Comparison of ENCODE assay signal across 11 cellular contexts in the genomic region with DNA sequence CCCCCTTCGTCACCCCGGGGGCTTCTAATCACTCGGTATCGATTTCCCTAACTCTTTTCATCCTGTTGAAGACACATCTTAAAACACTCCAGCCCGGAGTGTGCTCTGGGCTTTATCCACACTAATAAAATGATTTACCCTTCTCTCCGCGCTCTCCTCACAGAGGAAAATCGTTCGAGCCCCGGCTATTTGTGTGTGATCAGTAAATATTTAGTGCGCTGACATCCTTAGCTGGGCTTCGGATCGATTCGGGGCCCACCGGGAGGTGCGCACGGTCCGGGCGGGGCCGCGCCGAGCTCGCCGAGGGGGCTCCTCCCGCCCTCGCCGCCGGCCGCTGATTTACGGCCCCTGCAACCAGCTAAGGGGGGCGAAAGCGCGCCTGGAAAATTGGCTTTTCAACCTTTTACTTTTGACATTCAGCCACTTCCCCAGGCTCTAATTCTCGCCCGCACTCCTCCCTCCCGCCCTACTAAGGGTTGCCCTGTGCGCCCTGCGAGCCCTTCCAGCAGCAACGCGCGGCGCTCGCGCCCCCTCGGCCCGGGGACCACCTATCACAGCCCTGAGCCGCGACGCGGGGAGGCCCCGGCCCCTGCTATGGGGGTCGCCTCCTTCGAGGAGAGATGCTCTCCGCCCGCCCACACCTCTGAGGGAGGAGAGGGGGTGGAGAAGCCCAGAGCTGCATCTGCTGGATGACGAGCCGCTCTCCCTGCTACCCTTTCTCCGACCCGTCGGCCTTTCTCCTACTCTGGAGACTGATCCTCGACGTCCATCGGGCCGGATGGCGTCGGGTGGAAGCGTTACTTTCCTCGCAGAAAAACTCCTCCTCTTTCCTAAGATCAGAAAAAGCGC. TPM values are rescaled to one million over a fixed set of nuclear protein-coding genes. Genes with fewer than 3 reads are reported as not detected.
DNase-seq lines count a peak whose midpoint lies in the region; ATAC-seq and TF ChIP-seq lines count a peak whose summit lies in the region.
"Had no signal": no experiment of that assay in that cellular context is flagged by ENCODE, and none has a peak within 500 bp of the region (broad histone marks: within the 10 kb centered on the region; RNA-seq: fewer than 3 reads in every experiment).

No MANE protein-coding gene starts in this region.

- no peak overlapping the region for H3K27ac Mint-ChIP-seq in activated CD8-positive, alpha-beta T cell treated with anti-CD3 and anti-CD28 coated beads for 36 hours

- intact Hi-C loops in body of pancreas (cut with DNase I): no loop called here
- intact Hi-C loops in sigmoid colon (cut with DNase I): loop anchor here (5.0 to 10.0 kb wide), 5 partner anchors 60 to 1692 kb away; no protein-coding TSS in a partner anchor
- intact Hi-C loops in activated CD8-positive, alpha-beta T cell treated with anti-CD3 and anti-CD28 coated beads for 36 hours (cut with micrococcal nuclease): no loop called here

- H3K9me3 ChIP-seq in body of pancreas (no peaks in the 10 kb centered on the region), iPS-15b (ENCODE audit: control insufficient read depth, insufficient read depth, low read length) (no peaks in the 10 kb centered on the region), sigmoid colon (no peaks in the 10 kb centered on the region)

- no peak overlapping the region for H3K4me3 Mint-ChIP-seq in activated CD8-positive, alpha-beta T cell treated with anti-CD3 and anti-CD28 coated beads for 36 hours

- DNase-seq in GM10266 (ENCODE audit: extremely low spot score) (peak; percentile 28), body of pancreas (no peak), sigmoid colon (peak; percentile 80), DMS79 treated with DMSO at 0.1 percent for 48 hours (lab: John Stamatoyannopoulos, UW) (no peak)
- DNase-seq in activated CD4-positive, alpha-beta T cell treated with anti-CD3 and anti-CD28 coated beads, Interleukin-2, amount 50 U/mL, for 48 hours: no peak
- DNase-seq in activated CD8-positive, alpha-beta T cell treated with anti-CD3 and anti-CD28 coated beads for 36 hours: no peak
- DNase-seq: cerebellar nuclear complex, NCI-H146 had no signal

- no peak for TF ChIP-seq CTCF in GM10266 (IDR thresholded peaks at IDR 0.05; ENCODE audit: control insufficient read depth, insufficient read depth, low read depth, missing control alignments)
- TF ChIP-seq CTCF in body of pancreas (IDR thresholded peaks at IDR 0.05): no peak
- TF ChIP-seq CTCF in sigmoid colon (IDR thresholded peaks at IDR 0.05): no peak
- no peak for TF ChIP-seq CTCF in activated CD8-positive, alpha-beta T cell treated with anti-CD3 and anti-CD28 coated beads for 36 hours (IDR thresholded peaks at IDR 0.05)

- POLR2A ChIA-PET in activated CD8-positive, alpha-beta T cell treated with anti-CD3 and anti-CD28 coated beads for 36 hours (lab: Charles Lee): no interaction called here

- H3K27me3 ChIP-seq in body of pancreas (peaks cover 0 to 15% of the 10 kb centered on the region in 2 donors), iPS-15b (ENCODE audit: control insufficient read depth, insufficient read depth, low read length) (peaks cover 99% of the 10 kb centered on the region), sigmoid colon (no peaks in the 10 kb centered on the region)

- no peaks in the 10 kb centered on the region for H3K9me3 Mint-ChIP-seq in activated CD8-positive, alpha-beta T cell treated with anti-CD3 and anti-CD28 coated beads for 36 hours

- H3K9ac ChIP-seq in iPS-15b (ENCODE audit: low read depth, low read length): no peak overlapping the region

- ATAC-seq in body of pancreas (peak; percentile 10), HG02970 (IDR thresholded peaks at IDR 0.05; ENCODE audit: low FRiP score, unreplicated experiment) (no peak)
- ATAC-seq in activated CD8-positive, alpha-beta T cell treated with anti-CD3 and anti-CD28 coated beads for 36 hours: no peak
- ATAC-seq: HCT116 had no signal

- H3K27ac ChIP-seq in body of pancreas (peak overlapping the region; percentile 22 to 85 (median 77)), sigmoid colon (peak overlapping the region; percentile 91 to 97 (median 94))

- WGBS in body of pancreas, 2 donors: 25 to 31% methylated on average over 58 to 69 of the region's 69 CpGs
- WGBS in sigmoid colon, 2 donors: 6 to 14% methylated on average over 69 of the region's 69 CpGs

- H3K36me3 ChIP-seq in body of pancreas (replicated peaks in 1 of 2; ENCODE audit: insufficient read depth in 1 of 2, low read depth in 2 of 2) (no peaks in the 10 kb centered on the region), iPS-15b (ENCODE audit: control insufficient read depth, insufficient read depth, low read length) (no peaks in the 10 kb centered on the region), sigmoid colon (no peaks in the 10 kb centered on the region)

- peaks cover 60% of the 10 kb centered on the region for H3K27me3 Mint-ChIP-seq in activated CD8-positive, alpha-beta T cell treated with anti-CD3 and anti-CD28 coated beads for 36 hours

- TF ChIP-seq EP300 in sigmoid colon (IDR thresholded peaks at IDR 0.05): no peak

- H3K4me1 ChIP-seq in body of pancreas (peaks cover 30% of the 10 kb centered on the region), iPS-15b (ENCODE audit: control insufficient read depth, insufficient read depth, low read length) (peaks cover 15% of the 10 kb centered on the region), sigmoid colon (peaks cover 0 to 66% (median 41%) of the 10 kb centered on the region in 4 donors)

- H3K36me3 Mint-ChIP-seq in activated CD8-positive, alpha-beta T cell treated with anti-CD3 and anti-CD28 coated beads for 36 hours (ENCODE audit: low read depth): no peaks in the 10 kb centered on the region

- CTCF ChIA-PET in activated CD8-positive, alpha-beta T cell treated with anti-CD3 and anti-CD28 coated beads for 36 hours (lab: Charles Lee): interaction anchor here (1.3 kb wide), 1 partner anchor 9 kb away, joined by 3 read pairs; no protein-coding TSS in a partner anchor

- H3K4me1 Mint-ChIP-seq in activated CD8-positive, alpha-beta T cell treated with anti-CD3 and anti-CD28 coated beads for 36 hours (ENCODE audit: low read depth): peaks cover 3% of the 10 kb centered on the region

- H3K4me3 ChIP-seq in body of pancreas (no peak overlapping the region), iPS-15b (ENCODE audit: low read depth, low read length) (peak overlapping the region; percentile 52), sigmoid colon (peak overlapping the region; percentile 42 to 56 (median 52))

- TF ChIP-seq POLR2A in body of pancreas (IDR thresholded peaks at IDR 0.05) (no peak), sigmoid colon (IDR thresholded peaks at IDR 0.05) (no peak)

RNA-seq across cellular contexts. Expression of a gene that starts 7.9 kb away (rescaled TPM):
- total RNA-seq in body of pancreas (10 to 100 TPM; 12.9 to 13.5 TPM), sigmoid colon (10 to 100 TPM; 24.0 to 47.9 (median 31.0) TPM)
- polyA plus RNA-seq in sigmoid colon: 10 to 100 TPM; 12.6 to 20.0 (median 12.9) TPM
- not detected for total RNA-seq in activated CD8-positive, alpha-beta T cell treated with anti-CD3 and anti-CD28 coated beads for 36 hours

Comparison
In these comparisons a context has a peak if more than half of its experiments do, and no peak if none do; other contexts are left out.
1. DNase-seq: peak in GM10266 (single experiment) and sigmoid colon (single experiment); none in body of pancreas (0 of 4), activated CD4-positive, alpha-beta T cell treated with anti-CD3 and anti-CD28 coated beads, Interleukin-2, amount 50 U/mL, for 48 hours (0 of 2), activated CD8-positive, alpha-beta T cell treated with anti-CD3 and anti-CD28 coated beads for 36 hours (single experiment) and DMS79 treated with DMSO at 0.1 percent for 48 hours (single experiment).
2. H3K4me3 ChIP-seq: peak in iPS-15b (single experiment) and sigmoid colon (4 of 4); none in body of pancreas (0 of 2).
3. RNA of a gene that starts 7.9 kb away (total RNA-seq): 24.0 to 47.9 TPM in sigmoid colon and 12.9 to 13.5 TPM in body of pancreas; not detected in activated CD8-positive, alpha-beta T cell treated with anti-CD3 and anti-CD28 coated beads for 36 hours; every median in the first group is over 10 times any median in the second.